16 cellular contexts compared by ENCODE assay signal in the genomic region with DNA sequence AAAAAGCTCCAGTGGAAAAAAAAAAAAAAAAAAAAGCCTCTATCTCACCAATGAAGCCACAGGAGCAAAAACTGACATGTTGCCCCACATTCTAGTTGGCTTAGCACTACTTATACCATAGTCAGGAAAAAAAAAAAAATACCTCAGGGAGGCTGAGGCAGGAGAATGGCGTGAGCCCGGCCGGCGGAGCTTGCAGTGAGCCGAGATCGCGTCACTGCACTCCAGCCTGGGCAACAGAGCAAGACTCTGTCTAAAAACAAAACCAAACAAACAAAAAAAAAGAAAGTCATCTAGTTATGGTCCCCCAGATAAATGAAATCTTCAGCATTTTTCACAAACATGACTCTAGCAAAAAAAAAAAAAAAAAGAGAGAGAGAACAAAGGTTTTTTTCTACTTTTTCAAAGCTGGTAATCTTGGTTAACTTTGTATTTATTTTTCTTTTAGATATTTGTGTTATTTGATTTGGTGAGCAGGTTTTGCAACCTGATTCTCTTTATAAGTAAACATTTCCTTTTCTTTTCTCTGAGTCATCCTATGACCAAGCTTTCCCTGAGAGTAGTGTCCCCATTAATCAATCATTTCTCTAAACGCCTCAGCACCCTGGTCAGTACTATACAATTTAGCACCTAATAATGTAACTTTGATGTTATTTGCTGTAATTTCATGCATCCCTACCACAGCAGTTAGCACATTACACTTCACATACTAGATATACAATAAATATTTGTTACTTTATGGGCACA.
"Had no signal": no experiment of that assay in that cellular context is flagged by ENCODE, and none has a peak within 500 bp of the region (broad histone marks: within the 10 kb centered on the region; RNA-seq: fewer than 3 reads in every experiment).

No MANE protein-coding gene starts in this region.

- DNase-seq: activated CD4-positive, alpha-beta T cell treated with anti-CD3 and anti-CD28 coated beads, Interleukin-2, amount 50 U/mL, for 4 hours; activated CD4-positive, CD25-positive, alpha-beta regulatory T cell treated with anti-CD3 and anti-CD28 coated beads, Interleukin-2, amount 50 U/mL, for 72 hours; activated CD8-positive, alpha-beta memory T cell treated with anti-CD3 and anti-CD28 coated beads, Interleukin-2, amount 10 ng/mL, durations not matched to agents 7 days and 5 days; activated effector memory CD4-positive, alpha-beta T cell treated with Interleukin-2 at 50 U/mL for 16 hours; activated T-cell treated with anti-CD3 and anti-CD28 coated beads, Interleukin-2, amount 50 U/mL, for 24 hours; aorta; hippocampal formation; kidney glomerular epithelial cell; lower lobe of right lung; naive B cell had no signal

- H3K36me3 ChIP-seq: lower lobe of right lung, right atrium auricular region, tibial nerve, vagina had no signal

- H3K27me3 ChIP-seq: right atrium auricular region, tibial nerve, vagina had no signal

- H3K4me3 ChIP-seq: lower lobe of right lung, right atrium auricular region, smooth muscle cell, tibial nerve, vagina had no signal

- ATAC-seq: activated CD8-positive, alpha-beta memory T cell treated with anti-CD3 and anti-CD28 coated beads, Interleukin-2, amount 10 ng/mL, durations not matched to agents 7 days and 5 days; activated naive CD4-positive, alpha-beta T cell treated with anti-CD3 and anti-CD28 coated beads, Interleukin-2, amount 50 U/mL, for 72 hours; lower lobe of right lung had no signal

- FAIRE-seq: colon had no signal
